18 cellular contexts compared by ENCODE assay signal in genomic region chr3:23406576-23406975, GRCh38.
DNase-seq lines count a peak whose midpoint lies in the region; TF ChIP-seq lines count a peak whose summit lies in the region.
"Had no signal": no experiment of that assay in that cellular context is flagged by ENCODE, and none has a peak within 500 bp of the region (broad histone marks: within the 10 kb centered on the region; RNA-seq: fewer than 3 reads in every experiment).

No MANE protein-coding gene starts in this region.

- H3K36me3 Mint-ChIP-seq in progenitor cell of endocrine pancreas (ENCODE audit: insufficient read depth), result no peaks in the 10 kb centered on the region
- no peaks in the 10 kb centered on the region for H3K36me3 Mint-ChIP-seq in activated T-cell treated with anti-CD3 and anti-CD28 coated beads, Interleukin-2, amount 50 U/mL, for 24 hours (ENCODE audit: low read depth)

- no peaks in the 10 kb centered on the region for H3K9me3 Mint-ChIP-seq in progenitor cell of endocrine pancreas (ENCODE audit: low read depth)
- H3K9me3 Mint-ChIP-seq in activated T-cell treated with anti-CD3 and anti-CD28 coated beads, Interleukin-2, amount 50 U/mL, for 24 hours, result no peaks in the 10 kb centered on the region
- H3K9me3 Mint-ChIP-seq: IgD-negative memory B cell had no signal

- peaks cover 7% of the 10 kb centered on the region for H3K4me1 Mint-ChIP-seq in progenitor cell of endocrine pancreas (ENCODE audit: low read depth)
- H3K4me1 Mint-ChIP-seq in activated T-cell treated with anti-CD3 and anti-CD28 coated beads, Interleukin-2, amount 50 U/mL, for 24 hours (ENCODE audit: low read depth), result peaks cover 9% of the 10 kb centered on the region

- in situ Hi-C loops in Caki2 (cut with HindIII; ENCODE audit: low pct_unique_long_range_greater_than_20kb, low sequenced_read_pairs), result no loop called here
- in situ Hi-C loops in astrocyte of the spinal cord (cut with HindIII; ENCODE audit: low sequenced_read_pairs), result no loop called here

- no peak overlapping the region for H3K4me3 ChIP-seq in astrocyte of the spinal cord (ENCODE audit: low read depth, low read length)
- no peak overlapping the region for H3K4me3 ChIP-seq in foreskin fibroblast (ENCODE audit: low read depth in 1 of 2, low read length in 2 of 2)
- H3K4me3 ChIP-seq: SJCRH30 had no signal

- H3K27me3 Mint-ChIP-seq in progenitor cell of endocrine pancreas, result no peaks in the 10 kb centered on the region
- H3K27me3 Mint-ChIP-seq in activated T-cell treated with anti-CD3 and anti-CD28 coated beads, Interleukin-2, amount 50 U/mL, for 24 hours, result peaks cover 5% of the 10 kb centered on the region
- H3K27me3 Mint-ChIP-seq: IgD-negative memory B cell had no signal

- no peak overlapping the region for H3K27ac Mint-ChIP-seq in progenitor cell of endocrine pancreas
- H3K27ac Mint-ChIP-seq in activated T-cell treated with anti-CD3 and anti-CD28 coated beads, Interleukin-2, amount 50 U/mL, for 24 hours, result no peak overlapping the region
- H3K27ac Mint-ChIP-seq: IgD-negative memory B cell had no signal

- DNase-seq in Caki2 (ENCODE audit: low read depth), result peak; percentile 33
- DNase-seq in HPDE6-E6E7 (ENCODE audit: extremely low spot score), result peak; percentile 0
- DNase-seq in astrocyte of the spinal cord (ENCODE audit: low read depth, low spot score), result peak; percentile 17
- peak; percentile 23 to 66 for DNase-seq in foreskin fibroblast
- no peak for DNase-seq in NK-92 (lab: John Stamatoyannopoulos, UW; ENCODE audit: unreplicated experiment)
- no peak for DNase-seq in 8988T
- no peak for DNase-seq in progenitor cell of endocrine pancreas (ENCODE audit: low spot score, unreplicated experiment)
- DNase-seq in activated T-cell treated with anti-CD3 and anti-CD28 coated beads, Interleukin-2, amount 50 U/mL, for 24 hours, result no peak
- DNase-seq: AML-193, DMS79, GDM1, H7, NCI-H2107, NCI-H774, RPMI8226, SW 1271 had no signal

- no peak for TF ChIP-seq CTCF in astrocyte of the spinal cord (IDR thresholded peaks at IDR 0.05; ENCODE audit: low read depth, low read length)
- TF ChIP-seq CTCF in foreskin fibroblast (IDR thresholded peaks at IDR 0.05; ENCODE audit: low read depth, low read length), result no peak
- no peak for TF ChIP-seq CTCF in progenitor cell of endocrine pancreas (IDR thresholded peaks at IDR 0.05; ENCODE audit: unreplicated experiment)

- no peak overlapping the region for H3K4me3 Mint-ChIP-seq in progenitor cell of endocrine pancreas (ENCODE audit: low read depth)
- H3K4me3 Mint-ChIP-seq in activated T-cell treated with anti-CD3 and anti-CD28 coated beads, Interleukin-2, amount 50 U/mL, for 24 hours, result no peak overlapping the region

Comparison
In these comparisons a context has a peak if more than half of its experiments do, and no peak if none do; other contexts are left out.
1. DNase-seq: peak in Caki2 (single experiment), HPDE6-E6E7 (single experiment), astrocyte of the spinal cord (single experiment) and foreskin fibroblast (2 of 2); none in NK-92 (single experiment), 8988T (single experiment), progenitor cell of endocrine pancreas (single experiment) and activated T-cell treated with anti-CD3 and anti-CD28 coated beads, Interleukin-2, amount 50 U/mL, for 24 hours (single experiment).